Comparison of ENCODE assay signal across 9 cellular contexts in genomic region chr6:143279385-143279784, GRCh38.
A peak's percentile ranks its signal among the peaks of the same experiment; 100 is the strongest.
DNase-seq lines count a peak whose midpoint lies in the region; ATAC-seq and TF ChIP-seq lines count a peak whose summit lies in the region.
"Had no signal": no experiment of that assay in that cellular context is flagged by ENCODE, and none has a peak within 500 bp of the region (broad histone marks: within the 10 kb centered on the region; RNA-seq: fewer than 3 reads in every experiment).

No MANE protein-coding gene starts in this region.

- no peak overlapping the region for H3K4me3 ChIP-seq in psoas muscle

- ATAC-seq in esophagus mucosa, result peak; percentile 23
- peak; percentile 71 to 78 (median 73) for ATAC-seq in psoas muscle
- ATAC-seq in GM21737 (IDR thresholded peaks at IDR 0.05; ENCODE audit: unreplicated experiment), result no peak
- no peak for ATAC-seq in HG02840 (IDR thresholded peaks at IDR 0.05; ENCODE audit: low FRiP score, unreplicated experiment)

- intact Hi-C loops in psoas muscle (cut with DNase I), result no loop called here

- no peaks in the 10 kb centered on the region for H3K4me1 ChIP-seq in psoas muscle

- no peaks in the 10 kb centered on the region for H3K36me3 ChIP-seq in psoas muscle (ENCODE audit: insufficient read depth in 1 of 2, low read depth in 1 of 2)

- peak; percentile 53 for TF ChIP-seq CTCF in psoas muscle (IDR thresholded peaks at IDR 0.05)

- H3K9me3 ChIP-seq in psoas muscle, result no peaks in the 10 kb centered on the region

- H3K27ac ChIP-seq in psoas muscle, result no peak overlapping the region

- H3K27me3 ChIP-seq in psoas muscle (ENCODE audit: insufficient read depth in 3 of 3, low read length in 2 of 3), result no peaks in the 10 kb centered on the region

- peak; percentile 9 for DNase-seq in NCI-H2196 (lab: John Stamatoyannopoulos, UW; ENCODE audit: unreplicated experiment)
- DNase-seq in NCI-H2196 treated with DMSO at 0.1 percent for 48 hours (lab: John Stamatoyannopoulos, UW; ENCODE audit: unreplicated experiment), result no peak
- peak; percentile 13 for DNase-seq in NCI-H226
- DNase-seq in psoas muscle, result no peak
- DNase-seq in NCI-H187 (lab: John Stamatoyannopoulos, UW), result no peak
- DNase-seq: NCI-H2029 had no signal

- WGBS in psoas muscle, 3 donors, result 61 to 71% (median 62%) methylated on average over 6 of the region's 6 CpGs

Comparison
In these comparisons a context has a peak if more than half of its experiments do, and no peak if none do; other contexts are left out.
1. DNase-seq: peak in NCI-H2196 (single experiment) and NCI-H226 (single experiment); none in NCI-H2196 treated with DMSO at 0.1 percent for 48 hours (single experiment), psoas muscle (0 of 2) and NCI-H187 (0 of 2).
2. ATAC-seq: peak in esophagus mucosa (single experiment) and psoas muscle (4 of 4); none in GM21737 (single experiment) and HG02840 (single experiment).